ENCODE assay signal across 21 cellular contexts in genomic region chr11:131592152-131592551, GRCh38.
A peak's percentile ranks its signal among the peaks of the same experiment; 100 is the strongest.
DNase-seq lines count a peak whose midpoint lies in the region; ATAC-seq lines count a peak whose summit lies in the region.
"Had no signal": no experiment of that assay in that cellular context is flagged by ENCODE, and none has a peak within 500 bp of the region (broad histone marks: within the 10 kb centered on the region; RNA-seq: fewer than 3 reads in every experiment).

No MANE protein-coding gene starts in this region.

- H3K27me3 ChIP-seq in layer of hippocampus (ENCODE audit: control insufficient read depth, insufficient read depth, low read length), result no peaks in the 10 kb centered on the region
- no peaks in the 10 kb centered on the region for H3K27me3 ChIP-seq in CD4-positive, alpha-beta memory T cell (ENCODE audit: insufficient read depth, low read length)
- H3K27me3 ChIP-seq: BE2C had no signal

- H3K4me3 Mint-ChIP-seq in CD4-positive, alpha-beta memory T cell, result no peak overlapping the region
- H3K4me3 Mint-ChIP-seq: CD14-positive monocyte; CD4-positive, alpha-beta T cell had no signal

- ATAC-seq in HG03135 (IDR thresholded peaks at IDR 0.05; ENCODE audit: unreplicated experiment), result no peak
- ATAC-seq: A549 had no signal

- H3K9me3 ChIP-seq in CD4-positive, alpha-beta memory T cell (ENCODE audit: control insufficient read depth in 1 of 2, low read length in 2 of 2), result no peaks in the 10 kb centered on the region
- H3K9me3 ChIP-seq: A549; BE2C; BLaER1 treated with 17β-estradiol and CSF1 and Interleukin-3, amounts not matched to agents 10 nM and 100 nM had no signal

- H3K27me3 Mint-ChIP-seq in CD4-positive, alpha-beta memory T cell, result no peaks in the 10 kb centered on the region
- H3K27me3 Mint-ChIP-seq: CD4-positive, alpha-beta T cell had no signal

- DNase-seq in substantia nigra (lab: John Stamatoyannopoulos, UW), result no peak
- no peak for DNase-seq in CD4-positive, alpha-beta memory T cell
- no peak for DNase-seq in activated CD4-positive, alpha-beta T cell treated with anti-CD3 and anti-CD28 coated beads for 48 hours
- no peak for DNase-seq in SHP77 treated with DMSO at 0.1 percent for 48 hours (lab: John Stamatoyannopoulos, UW)
- DNase-seq: 8988T; ACHN; AML-193; BE2C; CD4-positive, alpha-beta T cell; COR-L47; DND-41; GM23248; H7; HCEC 1CT had no signal

- CTCF ChIA-PET in CD4-positive, alpha-beta memory T cell (lab: Charles Lee; ENCODE audit: partially characterized antibody), result no interaction called here

- POLR2A ChIA-PET in CD4-positive, alpha-beta memory T cell (lab: Charles Lee; ENCODE audit: partially characterized antibody), result no interaction called here

- no peaks in the 10 kb centered on the region for H3K36me3 Mint-ChIP-seq in CD4-positive, alpha-beta memory T cell
- H3K36me3 Mint-ChIP-seq: CD14-positive monocyte had no signal

- H3K27ac Mint-ChIP-seq in CD4-positive, alpha-beta memory T cell, result no peak overlapping the region
- H3K27ac Mint-ChIP-seq: CD14-positive monocyte; CD4-positive, alpha-beta T cell had no signal

- no peaks in the 10 kb centered on the region for H3K36me3 ChIP-seq in CD4-positive, alpha-beta memory T cell (ENCODE audit: insufficient read depth, low read length)
- H3K36me3 ChIP-seq: BE2C; BLaER1 treated with 17β-estradiol and CSF1 and Interleukin-3, amounts not matched to agents 10 nM and 100 nM had no signal

- no peaks in the 10 kb centered on the region for H3K4me1 Mint-ChIP-seq in CD4-positive, alpha-beta memory T cell
- H3K4me1 Mint-ChIP-seq: CD14-positive monocyte had no signal

- peaks cover 0 to 4% (median 0%) of the 10 kb centered on the region in 8 donors for H3K9me3 Mint-ChIP-seq in CD4-positive, alpha-beta memory T cell

- H3K4me1 ChIP-seq in CD4-positive, alpha-beta memory T cell (ENCODE audit: insufficient read depth, low read length), result no peaks in the 10 kb centered on the region
- H3K4me1 ChIP-seq: A549, BE2C had no signal

- intact Hi-C loops in CD4-positive, alpha-beta memory T cell (cut with micrococcal nuclease), result no loop called here

- no peak overlapping the region for H3K4me3 ChIP-seq in CD4-positive, alpha-beta memory T cell (ENCODE audit: low read length in 2 of 2)
- H3K4me3 ChIP-seq: A549; BLaER1 treated with 17β-estradiol and CSF1 and Interleukin-3, amounts not matched to agents 10 nM and 100 nM; GM23248 had no signal

- H3K27ac ChIP-seq in angular gyrus (ENCODE audit: low read depth, low read length), result peak overlapping the region; percentile 95
- H3K27ac ChIP-seq in cingulate gyrus (ENCODE audit: low read depth, low read length), result peak overlapping the region; percentile 95
- peak overlapping the region; percentile 95 for H3K27ac ChIP-seq in layer of hippocampus (ENCODE audit: low read depth, low read length)
- H3K27ac ChIP-seq in substantia nigra (ENCODE audit: low read depth, low read length, poor library complexity, severe bottlenecking), result peak overlapping the region; percentile 85
- no peak overlapping the region for H3K27ac ChIP-seq in CD4-positive, alpha-beta memory T cell (ENCODE audit: low read depth, low read length)
- H3K27ac ChIP-seq: A549; BLaER1 treated with 17β-estradiol and CSF1 and Interleukin-3, amounts not matched to agents 10 nM and 100 nM; GM23248 had no signal
